8 cellular contexts compared by ENCODE assay signal in genomic region chr1:156725683-156726280, GRCh38.
DNase-seq lines count a peak whose midpoint lies in the region; ATAC-seq, FAIRE-seq and TF ChIP-seq lines count a peak whose summit lies in the region.

No MANE protein-coding gene starts in this region.

- DNase-seq in DMS114 treated with DMSO at 0.1 percent for 48 hours (lab: John Stamatoyannopoulos, UW; ENCODE audit: unreplicated experiment) (peak; percentile 98), HAP-1 (ENCODE audit: low spot score in 2 of 2) (peak; percentile 93 to 94), NCI-H2107 (lab: John Stamatoyannopoulos, UW) (peak; percentile 78), brain microvascular endothelial cell (peak; percentile 84), skeletal muscle cell (ENCODE audit: low read depth) (no peak)

- H3K27ac ChIP-seq in brain microvascular endothelial cell: no peak overlapping the region
- H3K27ac ChIP-seq in iPS-20b (ENCODE audit: low read length): no peak overlapping the region

- in situ Hi-C loops in HAP-1 (cut with MboI; ENCODE audit: low sequenced_read_pairs): loop anchor here (5.0 kb wide), 1 partner anchor 42 kb away; the partner anchor contains the start of gene PRCC
- in situ Hi-C loops in brain microvascular endothelial cell (cut with HindIII; ENCODE audit: low pct_ligation_motif_present, low sequenced_read_pairs): no loop called here

- peak; percentile 97 for TF ChIP-seq CTCF in brain microvascular endothelial cell (IDR thresholded peaks at IDR 0.05; ENCODE audit: low read depth, low read length, missing control alignments)

- no peaks in the 10 kb centered on the region for H3K27me3 ChIP-seq in HAP-1 (ENCODE audit: low read depth)
- H3K27me3 ChIP-seq in brain microvascular endothelial cell (replicated peaks): no peaks in the 10 kb centered on the region
- H3K27me3 ChIP-seq in iPS-20b (ENCODE audit: insufficient read depth, low read length): no peaks in the 10 kb centered on the region

- peak; percentile 90 for FAIRE-seq in TTC549 (lab: Jason Lieb, UNC)

- no peak for ATAC-seq in HG02981 (IDR thresholded peaks at IDR 0.05; ENCODE audit: unreplicated experiment)

- H3K4me3 ChIP-seq in HAP-1 (peak overlapping the region; percentile 82), brain microvascular endothelial cell (ENCODE audit: low read depth, low read length) (peak overlapping the region; percentile 48), iPS-20b (ENCODE audit: low read length) (peak overlapping the region; percentile 99), skeletal muscle cell (ENCODE audit: low read depth, low read length) (peak overlapping the region; percentile 43)

- H3K4me1 ChIP-seq in HAP-1: peaks cover 14% of the 10 kb centered on the region
- H3K4me1 ChIP-seq in iPS-20b (ENCODE audit: insufficient read depth, low read length): peaks cover 23% of the 10 kb centered on the region

- H3K36me3 ChIP-seq in HAP-1 (replicated peaks) (peaks cover 43% of the 10 kb centered on the region), brain microvascular endothelial cell (replicated peaks) (peaks cover 32% of the 10 kb centered on the region), iPS-20b (ENCODE audit: insufficient read depth, low read depth, low read length) (peaks cover 56% of the 10 kb centered on the region)

- H3K9ac ChIP-seq in iPS-20b (ENCODE audit: low read depth, low read length): no peak overlapping the region

- no peaks in the 10 kb centered on the region for H3K9me3 ChIP-seq in HAP-1
- no peaks in the 10 kb centered on the region for H3K9me3 ChIP-seq in iPS-20b (ENCODE audit: insufficient read depth, low read depth, low read length)

Comparison
In these comparisons a context has a peak if more than half of its experiments do, and no peak if none do; other contexts are left out.
1. H3K4me3 ChIP-seq: peak in every context shown above with its lines; median percentile 99 in iPS-20b; 82 in HAP-1; 48 in brain microvascular endothelial cell; 43 in skeletal muscle cell.